ENCODE assay signal across 8 cellular contexts in the genomic region with DNA sequence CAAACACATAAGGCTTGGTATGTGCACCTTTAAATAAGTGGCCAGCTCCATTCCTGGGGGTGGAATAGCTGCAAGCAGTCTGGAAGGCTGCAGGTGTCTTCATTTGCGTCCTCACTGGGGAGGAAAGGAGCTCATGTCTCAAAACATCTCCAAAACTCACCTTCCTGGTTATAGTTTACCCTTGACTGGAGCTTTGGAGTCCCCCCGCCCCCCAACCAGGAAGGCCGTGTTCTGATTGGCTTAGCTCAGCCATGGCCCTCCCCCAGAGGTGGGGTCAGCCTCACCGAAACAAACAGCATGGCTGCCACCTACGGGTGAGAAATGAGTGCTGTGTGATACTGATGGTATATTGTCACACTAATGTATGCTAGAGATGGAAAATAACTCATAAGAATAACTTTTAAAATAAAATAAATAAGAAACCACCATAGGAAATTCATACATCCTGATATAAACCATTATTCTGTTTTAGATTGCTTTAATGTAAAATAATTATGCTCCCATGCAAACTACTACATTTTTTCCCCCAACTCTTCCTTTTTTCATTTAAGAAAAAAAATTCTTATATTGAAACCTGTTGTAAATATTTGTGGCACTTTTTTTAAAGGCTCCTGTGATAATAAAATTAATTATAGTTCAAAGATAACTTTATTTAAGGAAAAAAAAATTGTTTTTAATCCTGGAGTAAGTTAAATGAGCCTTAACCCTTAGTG.
DNase-seq lines count a peak whose midpoint lies in the region; ATAC-seq, FAIRE-seq and TF ChIP-seq lines count a peak whose summit lies in the region.

No MANE protein-coding gene starts in this region.

- no peak overlapping the region for H4K5ac ChIP-seq in H9 (ENCODE audit: insufficient read length, low read depth, low read length)

- no peak for TF ChIP-seq POLR2A in uterus (IDR thresholded peaks at IDR 0.05)

- no peak overlapping the region for H3K18ac ChIP-seq in H9 (ENCODE audit: insufficient read length, low read depth, low read length)

- ATAC-seq in Right ventricle myocardium inferior (peak; percentile 61), pancreas (peak; percentile 96 to 100 (median 99))

- H3K9me3 ChIP-seq in right atrium auricular region: no peaks in the 10 kb centered on the region
- no peaks in the 10 kb centered on the region for H3K9me3 ChIP-seq in H9 (ENCODE audit: control insufficient read depth, low read depth, low read length)
- H3K9me3 ChIP-seq in Karpas-422 (ENCODE audit: low read length): no peaks in the 10 kb centered on the region
- H3K9me3 ChIP-seq in SU-DHL-6 (ENCODE audit: insufficient read depth, low read length): no peaks in the 10 kb centered on the region
- no peaks in the 10 kb centered on the region for H3K9me3 ChIP-seq in pancreas
- no peaks in the 10 kb centered on the region for H3K9me3 ChIP-seq in uterus

- H3K4ac ChIP-seq in H9 (ENCODE audit: low read depth, low read length): no peak overlapping the region

- H3K4me1 Mint-ChIP-seq in H9: peaks cover 0 to 3% of the 10 kb centered on the region in 2 experiments; a peak in 1 of 4 replicates

- TF ChIP-seq CTCF in right atrium auricular region (IDR thresholded peaks at IDR 0.05): no peak
- peak; percentile 74 for TF ChIP-seq CTCF in H9 (conservative IDR thresholded peaks at IDR 0.05)
- TF ChIP-seq CTCF in SU-DHL-6 (IDR thresholded peaks at IDR 0.05; ENCODE audit: insufficient read depth, low read length, poor library complexity, severe bottlenecking): peak; percentile 20
- peak; percentile 48 for TF ChIP-seq CTCF in epithelial cell of esophagus (IDR thresholded peaks at IDR 0.05; ENCODE audit: insufficient read depth, low read depth, low read length, missing control alignments)
- peak in 3 of 4 donors; percentile 8 to 15 (median 11) for TF ChIP-seq CTCF in pancreas (IDR thresholded peaks at IDR 0.05)
- TF ChIP-seq CTCF in uterus (IDR thresholded peaks at IDR 0.05): no peak

- no peaks in the 10 kb centered on the region for H3F3A ChIP-seq in SU-DHL-6 (ENCODE audit: insufficient read depth)

- H3K4me3 Mint-ChIP-seq in H9: no peak overlapping the region

- H2AFZ ChIP-seq in H9 (ENCODE audit: low read length) (peak overlapping the region; percentile 90), Karpas-422 (ENCODE audit: low read length) (no peak overlapping the region), SU-DHL-6 (ENCODE audit: low read depth, low read length, severe bottlenecking) (peak overlapping the region; percentile 54)

- no CpG with 5 or more reads among the region's 5 CpGs for WGBS in H9 (ENCODE audit: extremely low coverage, insufficient read length, low lambda C conversion rate)
- 56 to 69% methylated on average over 5 of the region's 5 CpGs for WGBS in pancreas, 2 donors

- H3K27me3 ChIP-seq in right atrium auricular region (no peaks in the 10 kb centered on the region), H9 (ENCODE audit: insufficient read depth, low read length) (no peaks in the 10 kb centered on the region), Karpas-422 (ENCODE audit: low read length) (no peaks in the 10 kb centered on the region), SU-DHL-6 (ENCODE audit: low read length) (no peaks in the 10 kb centered on the region), pancreas (no peaks in the 10 kb centered on the region), uterus (no peaks in the 10 kb centered on the region)

- no peak overlapping the region for H2BK20ac ChIP-seq in H9 (ENCODE audit: low read depth, low read length, poor library complexity, severe bottlenecking)

- no peak overlapping the region for H4K8ac ChIP-seq in H9 (replicated peaks; ENCODE audit: insufficient read length, low read depth, low read length)

- H2BK12ac ChIP-seq in H9 (ENCODE audit: insufficient read length, low read depth, low read length): no peak overlapping the region

- H3K36me3 Mint-ChIP-seq in H9 (ENCODE audit: insufficient read depth in 1 of 3, low read depth in 3 of 3): no peaks in the 10 kb centered on the region; a peak in 1 of 7 replicates

- H3K27ac ChIP-seq in right atrium auricular region (no peak overlapping the region), H9 (ENCODE audit: insufficient read length, low read depth, low read length) (no peak overlapping the region), Karpas-422 (ENCODE audit: low read length) (no peak overlapping the region), SU-DHL-6 (ENCODE audit: low read depth, low read length) (no peak overlapping the region), pancreas (no peak overlapping the region), uterus (no peak overlapping the region)

- H3K79me1 ChIP-seq in H9 (ENCODE audit: insufficient read depth, low read depth, low read length, poor library complexity, severe bottlenecking): no peaks in the 10 kb centered on the region

- no peak overlapping the region for H3K4me2 ChIP-seq in H9 (ENCODE audit: insufficient read depth, insufficient read length, low read length)
- H3K4me2 ChIP-seq in Karpas-422 (ENCODE audit: low read depth, low read length, poor library complexity, severe bottlenecking): no peak overlapping the region
- peak overlapping the region; percentile 21 for H3K4me2 ChIP-seq in SU-DHL-6 (ENCODE audit: low read depth, low read length, poor library complexity, severe bottlenecking)

- no peak overlapping the region for H3K56ac ChIP-seq in H9 (ENCODE audit: insufficient read length, low read depth, low read length)

- no peaks in the 10 kb centered on the region for H3K27me3 Mint-ChIP-seq in H9 (ENCODE audit: low read depth)

- no peak overlapping the region for H2AK5ac ChIP-seq in H9 (ENCODE audit: insufficient read length, low read length)

- FAIRE-seq in pancreas (lab: Jason Lieb, UNC): no peak

- peaks cover 37% of the 10 kb centered on the region for H3K36me3 ChIP-seq in right atrium auricular region
- H3K36me3 ChIP-seq in Karpas-422 (ENCODE audit: insufficient read depth, low read length): no peaks in the 10 kb centered on the region
- H3K36me3 ChIP-seq in SU-DHL-6 (ENCODE audit: low read length): no peaks in the 10 kb centered on the region
- no peaks in the 10 kb centered on the region for H3K36me3 ChIP-seq in pancreas
- H3K36me3 ChIP-seq in uterus: no peaks in the 10 kb centered on the region

- intact Hi-C loops in Right ventricle myocardium inferior (cut with DNase I): no loop called here
- intact Hi-C loops in pancreas (cut with DNase I): no loop called here
- intact Hi-C loops in uterus (cut with DNase I; ENCODE audit: low total_unique reads): no loop called here

- no peak overlapping the region for H2BK5ac ChIP-seq in H9 (ENCODE audit: insufficient read length, low read length)

- no peak overlapping the region for H3K14ac ChIP-seq in H9 (ENCODE audit: insufficient read depth, low read length)

- H4K20me1 ChIP-seq in H9 (ENCODE audit: control insufficient read depth, insufficient read depth, insufficient read length) (no peaks in the 10 kb centered on the region), Karpas-422 (ENCODE audit: insufficient read depth, low read depth, low read length) (no peaks in the 10 kb centered on the region), SU-DHL-6 (ENCODE audit: low read depth, low read length) (no peaks in the 10 kb centered on the region)

- H4K91ac ChIP-seq in H9 (ENCODE audit: insufficient read length, low read depth, low read length): no peak overlapping the region

- no peak overlapping the region for H3K27ac Mint-ChIP-seq in H9

- H3K23me2 ChIP-seq in H9 (ENCODE audit: insufficient read length, low read depth, low read length, poor library complexity, severe bottlenecking): no peaks in the 10 kb centered on the region

- no peaks in the 10 kb centered on the region for H3K9me3 Mint-ChIP-seq in H9

- no peak overlapping the region for H3K23ac ChIP-seq in H9 (ENCODE audit: insufficient read length, low read depth, low read length)

- no peak overlapping the region for H2BK15ac ChIP-seq in H9 (ENCODE audit: low read depth, low read length)

- H3K4me1 ChIP-seq in right atrium auricular region: peaks cover 0 to 7% of the 10 kb centered on the region in 2 donors
- no peaks in the 10 kb centered on the region for H3K4me1 ChIP-seq in H9 (ENCODE audit: insufficient read depth, low read length)
- no peaks in the 10 kb centered on the region for H3K4me1 ChIP-seq in Karpas-422 (ENCODE audit: low read length)
- H3K4me1 ChIP-seq in pancreas: no peaks in the 10 kb centered on the region
- H3K4me1 ChIP-seq in uterus: no peaks in the 10 kb centered on the region

- DNase-seq in Right ventricle myocardium inferior (ENCODE audit: missing footprints): peak; percentile 64
- no peak for DNase-seq in right atrium auricular region (ENCODE audit: low spot score)
- peak; percentile 88 for DNase-seq in H9
- peak; percentile 90 for DNase-seq in Karpas-422
- peak; percentile 79 for DNase-seq in epithelial cell of esophagus (ENCODE audit: low read depth)
- DNase-seq in pancreas: peak; percentile 64 to 85 (median 76)
- DNase-seq in uterus: no peak

- H3K4me3 ChIP-seq in right atrium auricular region: no peak overlapping the region
- H3K4me3 ChIP-seq in Karpas-422 (ENCODE audit: low read length): no peak overlapping the region
- no peak overlapping the region for H3K4me3 ChIP-seq in SU-DHL-6 (ENCODE audit: insufficient read depth, low read length, poor library complexity, severe bottlenecking)
- no peak overlapping the region for H3K4me3 ChIP-seq in epithelial cell of esophagus (ENCODE audit: low read length)
- H3K4me3 ChIP-seq in pancreas: no peak overlapping the region
- H3K4me3 ChIP-seq in uterus: no peak overlapping the region

- no peak overlapping the region for H2BK120ac ChIP-seq in H9 (ENCODE audit: low read depth, low read length, poor library complexity, severe bottlenecking)

- H3T11ph ChIP-seq in H9 (ENCODE audit: low read length): no peak overlapping the region

- H3K9me2 ChIP-seq in Karpas-422 (replicated peaks; ENCODE audit: insufficient read depth, low read length) (no peaks in the 10 kb centered on the region), SU-DHL-6 (replicated peaks; ENCODE audit: insufficient read depth, low read length) (no peaks in the 10 kb centered on the region)

- H3K79me2 ChIP-seq in H9 (ENCODE audit: insufficient read depth, low read length): no peaks in the 10 kb centered on the region
- no peaks in the 10 kb centered on the region for H3K79me2 ChIP-seq in Karpas-422 (ENCODE audit: low read length)
- H3K79me2 ChIP-seq in SU-DHL-6 (ENCODE audit: insufficient read depth, low read length): no peaks in the 10 kb centered on the region

- no peak overlapping the region for H3K9ac ChIP-seq in H9 (ENCODE audit: extremely low read depth, insufficient read length, low read length)
- no peak overlapping the region for H3K9ac ChIP-seq in Karpas-422 (ENCODE audit: low read length)
- H3K9ac ChIP-seq in SU-DHL-6 (ENCODE audit: low read length): no peak overlapping the region

Comparison
In these comparisons a context has a peak if more than half of its experiments do, and no peak if none do; other contexts are left out.
1. DNase-seq: peak in Right ventricle myocardium inferior (single experiment), H9 (single experiment), Karpas-422 (single experiment), epithelial cell of esophagus (single experiment) and pancreas (6 of 6); none in right atrium auricular region (single experiment) and uterus (0 of 2).
2. CTCF ChIP-seq: peak in H9 (single experiment), SU-DHL-6 (single experiment), epithelial cell of esophagus (single experiment) and pancreas (3 of 4); none in right atrium auricular region (0 of 2) and uterus (0 of 4).